In genomic region chr1:25267288-25268142, GRCh38 we compare ENCODE assay signal across 8 cellular contexts.
DNase-seq lines count a peak whose midpoint lies in the region; ATAC-seq and TF ChIP-seq lines count a peak whose summit lies in the region.
"Not testable (repeated sequence)": the region's sequence is repeated elsewhere in the genome, so short reads cannot be mapped to it uniquely, and the experiment has no call there.

No MANE protein-coding gene starts in this region.

- not testable (repeated sequence) for H2AFZ ChIP-seq in OCI-LY1 (ENCODE audit: low read length)

- peak overlapping the region; percentile 63 for H3K4me2 ChIP-seq in OCI-LY1 (ENCODE audit: low read length)

- not testable (repeated sequence) for H3K79me2 ChIP-seq in OCI-LY1 (ENCODE audit: insufficient read depth, low read length)

- peak; percentile 63 for ATAC-seq in GM21528 (IDR thresholded peaks at IDR 0.05; ENCODE audit: low FRiP score, unreplicated experiment)

- H3K9me3 ChIP-seq in OCI-LY1 (ENCODE audit: low read length); effector memory CD4-positive, alpha-beta T cell (ENCODE audit: control insufficient read depth, low read length): not testable (repeated sequence)

- peak overlapping the region; percentile 55 for H3K4me3 ChIP-seq in OCI-LY1 (ENCODE audit: low read depth, low read length, poor library complexity, severe bottlenecking)
- peak overlapping the region; percentile 12 for H3K4me3 ChIP-seq in effector memory CD4-positive, alpha-beta T cell (ENCODE audit: insufficient read depth, low read depth, low read length, poor library complexity, severe bottlenecking)

- not testable (repeated sequence) for H3K27me3 ChIP-seq in OCI-LY1 (ENCODE audit: insufficient read depth, low read length); effector memory CD4-positive, alpha-beta T cell (replicated peaks; ENCODE audit: control insufficient read depth, insufficient read depth, low read length, poor library complexity, severe bottlenecking)

- H3K36me3 ChIP-seq in OCI-LY1 (ENCODE audit: insufficient read depth, low read length); effector memory CD4-positive, alpha-beta T cell (ENCODE audit: control insufficient read depth, insufficient read depth, low read length): not testable (repeated sequence)

- not testable (repeated sequence) for H3K27ac ChIP-seq in OCI-LY1 (ENCODE audit: low read depth, low read length, poor library complexity, severe bottlenecking)
- H3K27ac ChIP-seq in effector memory CD4-positive, alpha-beta T cell (ENCODE audit: insufficient read depth, low read length, poor library complexity, severe bottlenecking) = peak overlapping the region; percentile 72

- not testable (repeated sequence) for H3K9me2 ChIP-seq in OCI-LY1 (ENCODE audit: low read depth, low read length)

- not testable (repeated sequence) for H3K4me1 ChIP-seq in OCI-LY1 (ENCODE audit: insufficient read depth, low read length, severe bottlenecking); effector memory CD4-positive, alpha-beta T cell (ENCODE audit: control insufficient read depth, insufficient read depth, low read length, poor library complexity, severe bottlenecking)

- H3F3A ChIP-seq in OCI-LY1 (ENCODE audit: insufficient read depth, low read length) = not testable (repeated sequence)

- not testable (repeated sequence) for H4K20me1 ChIP-seq in OCI-LY1 (ENCODE audit: insufficient read depth, low read length)

- not testable (repeated sequence) for TF ChIP-seq CTCF in OCI-LY1 (IDR thresholded peaks at IDR 0.05; ENCODE audit: low read length)

- DNase-seq in COR-L47 (lab: John Stamatoyannopoulos, UW) (peak; percentile 24), HUDEP-2 (lab: John Stamatoyannopoulos, UW; ENCODE audit: unreplicated experiment in 76 of 76) (peak in 69 of 76 experiments; percentile 30 to 87 (median 71)), midbrain (lab: John Stamatoyannopoulos, UW) (peak; percentile 69)
- peak; percentile 89 for DNase-seq in activated CD8-positive, alpha-beta memory T cell treated with anti-CD3 and anti-CD28 coated beads, Interleukin-2, amount 50 U/mL, for 4 hours
- DNase-seq in effector memory CD4-positive, alpha-beta T cell = peak; percentile 88 to 90 (median 90)
- peak; percentile 89 for DNase-seq in stimulated activated CD8-positive, alpha-beta memory T cell treated with anti-CD3 and anti-CD28 coated beads, Interleukin-15, amount 100 ng/mL, for 24 hours (ENCODE audit: low read depth)

- peak overlapping the region; percentile 45; the same call in 1 of the 2 replicates for H3K9ac ChIP-seq in OCI-LY1 (ENCODE audit: low read length)

Comparison
In these comparisons a context has a peak if more than half of its experiments do, and no peak if none do; other contexts are left out.
1. DNase-seq: peak in every context shown above with its lines; median percentile 90 in effector memory CD4-positive, alpha-beta T cell; 89 in activated CD8-positive, alpha-beta memory T cell treated with anti-CD3 and anti-CD28 coated beads, Interleukin-2, amount 50 U/mL, for 4 hours; 89 in stimulated activated CD8-positive, alpha-beta memory T cell treated with anti-CD3 and anti-CD28 coated beads, Interleukin-15, amount 100 ng/mL, for 24 hours; 71 in HUDEP-2; 69 in midbrain; 24 in COR-L47.